In genomic region chr1:48829446-48829845, GRCh38 we compare ENCODE assay signal across 3 cellular contexts.
"Had no signal": no experiment of that assay in that cellular context is flagged by ENCODE, and none has a peak within 500 bp of the region (broad histone marks: within the 10 kb centered on the region; RNA-seq: fewer than 3 reads in every experiment).

No MANE protein-coding gene starts in this region.

- H3K4me3 ChIP-seq: GM12878 had no signal

- DNase-seq: GDM1, GF-D8 had no signal

- ATAC-seq: GM12878 had no signal
